In genomic region chr11:55554169-55554568, GRCh38 we compare ENCODE assay signal across 38 cellular contexts. TPM values are rescaled to one million over a fixed set of nuclear protein-coding genes. Genes with fewer than 3 reads are reported as not detected.
"Had no signal": no experiment of that assay in that cellular context is flagged by ENCODE, and none has a peak within 500 bp of the region (broad histone marks: within the 10 kb centered on the region; RNA-seq: fewer than 3 reads in every experiment).

Gene OR4C15, plus strand, starts transcription at chr11:55554469. Its CDS starts 0 bp downstream, at chr11:55554469.

- H3K27ac ChIP-seq: KMS-11 had no signal

- H3K4me3 ChIP-seq: MG63 had no signal

- H3K9ac ChIP-seq: KMS-11 had no signal

- H3K36me3 ChIP-seq: MG63 had no signal

- DNase-seq: Kasumi-1, MG63, MM.1S, MV-4-11, NCI-H1048, NCI-H1092, NCI-H1092 treated with DMSO at 0.1 percent for 48 hours, NCI-H1105, NCI-H1105 treated with DMSO at 0.1 percent for 48 hours, NCI-H1417, NCI-H1417 treated with DMSO at 0.1 percent for 48 hours, NCI-H1436, NCI-H1436 treated with DMSO at 0.1 percent for 48 hours, NCI-H146, NCI-H1694, NCI-H1694 treated with DMSO at 0.1 percent for 48 hours, NCI-H187, NCI-H187 treated with DMSO at 0.1 percent for 48 hours, NCI-H1930, NCI-H2029, NCI-H2029 treated with DMSO at 0.1 percent for 48 hours, NCI-H2081, NCI-H2081 treated with DMSO at 0.1 percent for 48 hours, NCI-H2107, NCI-H2171, NCI-H2171 treated with DMSO at 0.1 percent for 48 hours, NCI-H2227 treated with DMSO at 0.1 percent for 48 hours, NCI-H226, NCI-H345, NCI-H446, NCI-H446 treated with DMSO at 0.1 percent for 48 hours, NCI-H510A, NCI-H510A treated with DMSO at 0.1 percent for 48 hours had no signal

- H3K27me3 ChIP-seq: MG63 had no signal

- H3K9me3 ChIP-seq: MG63 had no signal

- H3K4me2 ChIP-seq: KMS-11 had no signal

RNA-seq across cellular contexts. Expression of gene OR4C15, which starts in this region (rescaled TPM):
- total RNA-seq: LHCN-M2, M059J, MCF 10A, NCI-H460 had no signal
